ENCODE assay signal across 19 cellular contexts in the genomic region with DNA sequence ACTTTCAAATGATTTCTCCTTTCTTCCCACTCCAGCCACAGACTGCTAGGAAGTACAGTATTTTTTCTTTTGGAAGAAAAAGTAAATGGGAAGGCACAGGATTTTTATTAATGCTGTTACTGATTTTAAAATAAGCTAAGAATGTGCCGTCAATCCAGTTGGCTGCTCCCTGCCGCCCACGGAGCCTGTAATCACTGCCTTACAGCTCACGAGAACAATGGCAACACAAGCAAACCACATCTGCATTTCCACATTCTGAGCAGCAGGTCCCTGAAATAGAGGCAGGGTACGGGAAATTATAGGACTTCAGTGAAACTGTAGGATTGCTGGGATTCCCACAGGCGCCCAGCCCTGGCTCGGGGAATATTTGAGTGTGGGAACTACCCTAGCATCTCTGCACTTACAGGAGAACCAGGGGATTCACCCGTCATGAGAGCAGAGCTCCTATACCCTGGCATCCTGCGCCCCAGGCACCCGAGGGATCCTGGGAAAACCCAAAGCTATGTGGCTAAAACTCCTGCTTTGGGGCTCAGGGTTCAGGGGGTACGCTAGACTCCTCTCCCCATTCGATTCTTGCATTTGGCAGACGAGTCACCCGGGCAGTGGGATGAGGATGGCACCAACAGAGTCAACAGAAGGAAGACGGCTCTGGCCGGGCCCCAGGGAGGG.
DNase-seq lines count a peak whose midpoint lies in the region; ATAC-seq and TF ChIP-seq lines count a peak whose summit lies in the region.
"Had no signal": no experiment of that assay in that cellular context is flagged by ENCODE, and none has a peak within 500 bp of the region (broad histone marks: within the 10 kb centered on the region; RNA-seq: fewer than 3 reads in every experiment).

No MANE protein-coding gene starts in this region.

- H3K27ac ChIP-seq in spleen = peak overlapping the region in 1 of 8 donors; percentile 31
- H3K27ac ChIP-seq: esophagus muscularis mucosa, Peyer's patch, upper lobe of left lung had no signal

- H3K9me3 Mint-ChIP-seq in WTC11 = no peaks in the 10 kb centered on the region
- H3K9me3 Mint-ChIP-seq: activated T-helper 2 cell treated with anti-CD3 and anti-CD28 coated beads, Interferon-gamma antibody, Interleukin-2, Interleukin-4, amounts not matched to agents 10 μg/mL and 5 μg/mL and 100 μg/mL, durations not matched to agents 14 hours and 24 hours and 36 hours had no signal

- H3K4me1 Mint-ChIP-seq in WTC11 = peaks cover 22% of the 10 kb centered on the region

- WGBS in spleen, 5 donors = 84 to 88% (median 86%) methylated on average over 13 to 16 of the region's 16 CpGs

- no peak for TF ChIP-seq POLR2A in spleen (IDR thresholded peaks at IDR 0.05)

- TF ChIP-seq CTCF in WTC11 (IDR thresholded peaks at IDR 0.05) (no peak), spleen (IDR thresholded peaks at IDR 0.05 in 8 of 11, conservative IDR thresholded peaks at IDR 0.05 in 3 of 11) (no peak)

- no peaks in the 10 kb centered on the region for H3K27me3 ChIP-seq in spleen (replicated peaks in 1 of 7)
- H3K27me3 ChIP-seq: BLaER1, esophagus muscularis mucosa, Peyer's patch, upper lobe of left lung had no signal

- DNase-seq in GM03348 (ENCODE audit: low spot score) = peak; percentile 72
- no peak for DNase-seq in WTC11 (ENCODE audit: low spot score)
- peak; percentile 73 for DNase-seq in iris pigment epithelial cell (ENCODE audit: low read depth)
- peak; percentile 58 for DNase-seq in spleen
- DNase-seq in NOMO-1 treated with DMSO at 0.1 percent for 48 hours (lab: John Stamatoyannopoulos, UW; ENCODE audit: unreplicated experiment) = no peak
- DNase-seq: DMS79 treated with DMSO at 0.1 percent for 48 hours; naive B cell; NCI-H2029; NCI-H526; Peyer's patch; stimulated activated CD4-positive, alpha-beta T cell treated with anti-CD3 and anti-CD28 coated beads, Interleukin-2, amount 100 ng/mL, for 24 hours; SW 1271; upper lobe of left lung had no signal

- H3K36me3 Mint-ChIP-seq in WTC11 = no peaks in the 10 kb centered on the region
- H3K36me3 Mint-ChIP-seq: naive B cell had no signal

- no peak overlapping the region for H3K27ac Mint-ChIP-seq in WTC11
- H3K27ac Mint-ChIP-seq: activated T-helper 2 cell treated with anti-CD3 and anti-CD28 coated beads, Interferon-gamma antibody, Interleukin-2, Interleukin-4, amounts not matched to agents 10 μg/mL and 5 μg/mL and 100 μg/mL, durations not matched to agents 14 hours and 24 hours and 36 hours had no signal

- no peak overlapping the region for H3K4me3 Mint-ChIP-seq in WTC11
- H3K4me3 Mint-ChIP-seq: naive B cell had no signal

- CTCF ChIA-PET in WTC11 (lab: Charles Lee) = interaction anchor here (0.7 to 1.6 kb wide), 6 partner anchors 20 to 473 kb away, joined by 3 to 6 read pairs (median 4); no protein-coding TSS in a partner anchor

- POLR2A ChIA-PET in WTC11 (lab: Charles Lee) = no interaction called here

- peaks cover 0 to 20% (median 9%) of the 10 kb centered on the region in 6 donors for H3K4me1 ChIP-seq in spleen
- H3K4me1 ChIP-seq: Peyer's patch had no signal

- ATAC-seq in WTC11 (peak; percentile 34; the same call in 1 of the 2 replicates), HG03280 (IDR thresholded peaks at IDR 0.05; ENCODE audit: unreplicated experiment) (no peak), GM21576 (IDR thresholded peaks at IDR 0.05; ENCODE audit: unreplicated experiment) (no peak)
- ATAC-seq: left lobe of liver had no signal

- H3K27me3 Mint-ChIP-seq in WTC11 (ENCODE audit: low read depth) = no peaks in the 10 kb centered on the region; the same call in 1 of the 2 replicates
- H3K27me3 Mint-ChIP-seq: naive B cell had no signal

- intact Hi-C loops in spleen (cut with DNase I; ENCODE audit: low total_unique reads) = no loop called here

- H3K36me3 ChIP-seq in spleen = no peaks in the 10 kb centered on the region
- H3K36me3 ChIP-seq: BLaER1, esophagus muscularis mucosa, Peyer's patch, upper lobe of left lung had no signal

- H3K9me3 ChIP-seq in spleen = no peaks in the 10 kb centered on the region
- H3K9me3 ChIP-seq: BLaER1, esophagus muscularis mucosa, Peyer's patch, upper lobe of left lung had no signal

- no peak overlapping the region for H3K4me3 ChIP-seq in spleen
- H3K4me3 ChIP-seq: BLaER1, esophagus muscularis mucosa, Peyer's patch, upper lobe of left lung had no signal

TF ChIP-seq in WTC11, 78 proteins besides CTCF, POLR2A, EP300 and RAD21 (continues in another document):
- TF ChIP-seq ATF1 (CRISPR knock-in tag; IDR thresholded peaks at IDR 0.05) (no peak), CBFB (CRISPR knock-in tag; IDR thresholded peaks at IDR 0.05; ENCODE audit: low read depth) (no peak), TEAD4 (CRISPR knock-in tag; IDR thresholded peaks at IDR 0.05) (no peak), CREB1 (CRISPR knock-in tag; IDR thresholded peaks at IDR 0.05) (no peak), ZNF671 (CRISPR knock-in tag; IDR thresholded peaks at IDR 0.05) (no peak)
- TF ChIP-seq, protein P1, sequence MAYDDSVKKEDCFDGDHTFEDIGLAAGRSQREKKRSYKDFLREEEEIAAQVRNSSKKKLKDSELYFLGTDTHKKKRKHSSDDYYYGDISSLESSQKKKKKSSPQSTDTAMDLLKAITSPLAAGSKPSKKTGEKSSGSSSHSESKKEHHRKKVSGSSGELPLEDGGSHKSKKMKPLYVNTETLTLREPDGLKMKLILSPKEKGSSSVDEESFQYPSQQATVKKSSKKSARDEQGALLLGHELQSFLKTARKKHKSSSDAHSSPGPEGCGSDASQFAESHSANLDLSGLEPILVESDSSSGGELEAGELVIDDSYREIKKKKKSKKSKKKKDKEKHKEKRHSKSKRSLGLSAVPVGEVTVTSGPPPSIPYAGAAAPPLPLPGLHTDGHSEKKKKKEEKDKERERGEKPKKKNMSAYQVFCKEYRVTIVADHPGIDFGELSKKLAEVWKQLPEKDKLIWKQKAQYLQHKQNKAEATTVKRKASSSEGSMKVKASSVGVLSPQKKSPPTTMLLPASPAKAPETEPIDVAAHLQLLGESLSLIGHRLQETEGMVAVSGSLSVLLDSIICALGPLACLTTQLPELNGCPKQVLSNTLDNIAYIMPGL (CRISPR knock-in tag; IDR thresholded peaks at IDR 0.05) = no peak
- TF ChIP-seq, protein P2, sequence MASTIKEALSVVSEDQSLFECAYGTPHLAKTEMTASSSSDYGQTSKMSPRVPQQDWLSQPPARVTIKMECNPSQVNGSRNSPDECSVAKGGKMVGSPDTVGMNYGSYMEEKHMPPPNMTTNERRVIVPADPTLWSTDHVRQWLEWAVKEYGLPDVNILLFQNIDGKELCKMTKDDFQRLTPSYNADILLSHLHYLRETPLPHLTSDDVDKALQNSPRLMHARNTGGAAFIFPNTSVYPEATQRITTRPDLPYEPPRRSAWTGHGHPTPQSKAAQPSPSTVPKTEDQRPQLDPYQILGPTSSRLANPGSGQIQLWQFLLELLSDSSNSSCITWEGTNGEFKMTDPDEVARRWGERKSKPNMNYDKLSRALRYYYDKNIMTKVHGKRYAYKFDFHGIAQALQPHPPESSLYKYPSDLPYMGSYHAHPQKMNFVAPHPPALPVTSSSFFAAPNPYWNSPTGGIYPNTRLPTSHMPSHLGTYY (CRISPR knock-in tag; IDR thresholded peaks at IDR 0.05) = no peak
- TF ChIP-seq, protein P3, sequence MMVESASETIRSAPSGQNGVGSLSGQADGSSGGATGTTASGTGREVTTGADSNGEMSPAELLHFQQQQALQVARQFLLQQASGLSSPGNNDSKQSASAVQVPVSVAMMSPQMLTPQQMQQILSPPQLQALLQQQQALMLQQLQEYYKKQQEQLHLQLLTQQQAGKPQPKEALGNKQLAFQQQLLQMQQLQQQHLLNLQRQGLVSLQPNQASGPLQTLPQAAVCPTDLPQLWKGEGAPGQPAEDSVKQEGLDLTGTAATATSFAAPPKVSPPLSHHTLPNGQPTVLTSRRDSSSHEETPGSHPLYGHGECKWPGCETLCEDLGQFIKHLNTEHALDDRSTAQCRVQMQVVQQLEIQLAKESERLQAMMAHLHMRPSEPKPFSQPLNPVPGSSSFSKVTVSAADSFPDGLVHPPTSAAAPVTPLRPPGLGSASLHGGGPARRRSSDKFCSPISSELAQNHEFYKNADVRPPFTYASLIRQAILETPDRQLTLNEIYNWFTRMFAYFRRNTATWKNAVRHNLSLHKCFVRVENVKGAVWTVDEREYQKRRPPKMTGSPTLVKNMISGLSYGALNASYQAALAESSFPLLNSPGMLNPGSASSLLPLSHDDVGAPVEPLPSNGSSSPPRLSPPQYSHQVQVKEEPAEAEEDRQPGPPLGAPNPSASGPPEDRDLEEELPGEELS (CRISPR knock-in tag; IDR thresholded peaks at IDR 0.05) = no peak
- TF ChIP-seq, protein P4, sequence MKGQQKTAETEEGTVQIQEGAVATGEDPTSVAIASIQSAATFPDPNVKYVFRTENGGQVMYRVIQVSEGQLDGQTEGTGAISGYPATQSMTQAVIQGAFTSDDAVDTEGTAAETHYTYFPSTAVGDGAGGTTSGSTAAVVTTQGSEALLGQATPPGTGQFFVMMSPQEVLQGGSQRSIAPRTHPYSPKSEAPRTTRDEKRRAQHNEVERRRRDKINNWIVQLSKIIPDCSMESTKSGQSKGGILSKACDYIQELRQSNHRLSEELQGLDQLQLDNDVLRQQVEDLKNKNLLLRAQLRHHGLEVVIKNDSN (CRISPR knock-in tag; IDR thresholded peaks at IDR 0.05) = no peak
- TF ChIP-seq, protein P5, sequence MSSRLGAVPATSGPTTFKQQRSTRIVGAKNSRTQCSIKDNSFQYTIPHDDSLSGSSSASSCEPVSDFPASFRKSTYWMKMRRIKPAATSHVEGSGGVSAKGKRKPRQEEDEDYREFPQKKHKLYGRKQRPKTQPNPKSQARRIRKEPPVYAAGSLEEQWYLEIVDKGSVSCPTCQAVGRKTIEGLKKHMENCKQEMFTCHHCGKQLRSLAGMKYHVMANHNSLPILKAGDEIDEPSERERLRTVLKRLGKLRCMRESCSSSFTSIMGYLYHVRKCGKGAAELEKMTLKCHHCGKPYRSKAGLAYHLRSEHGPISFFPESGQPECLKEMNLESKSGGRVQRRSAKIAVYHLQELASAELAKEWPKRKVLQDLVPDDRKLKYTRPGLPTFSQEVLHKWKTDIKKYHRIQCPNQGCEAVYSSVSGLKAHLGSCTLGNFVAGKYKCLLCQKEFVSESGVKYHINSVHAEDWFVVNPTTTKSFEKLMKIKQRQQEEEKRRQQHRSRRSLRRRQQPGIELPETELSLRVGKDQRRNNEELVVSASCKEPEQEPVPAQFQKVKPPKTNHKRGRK (CRISPR knock-in tag; IDR thresholded peaks at IDR 0.05; ENCODE audit: borderline replicate concordance) = no peak

Comparison
In these comparisons a context has a peak if more than half of its experiments do, and no peak if none do; other contexts are left out.
1. DNase-seq: peak in GM03348 (single experiment), iris pigment epithelial cell (single experiment) and spleen (single experiment); none in WTC11 (single experiment) and NOMO-1 treated with DMSO at 0.1 percent for 48 hours (single experiment).